Comparison of ENCODE assay signal across 24 cellular contexts in genomic region chr15:79016527-79017170, GRCh38.
DNase-seq lines count a peak whose midpoint lies in the region; ATAC-seq and TF ChIP-seq lines count a peak whose summit lies in the region.
"Had no signal": no experiment of that assay in that cellular context is flagged by ENCODE, and none has a peak within 500 bp of the region (broad histone marks: within the 10 kb centered on the region; RNA-seq: fewer than 3 reads in every experiment).

No MANE protein-coding gene starts in this region.

- no peaks in the 10 kb centered on the region for H3K36me3 Mint-ChIP-seq in activated B cell treated with CpG ODN at 0.5 μM for 24 hours (ENCODE audit: low read depth)
- H3K36me3 Mint-ChIP-seq: CD8-positive, alpha-beta memory T cell had no signal

- no peak for TF ChIP-seq CTCF in activated B cell treated with CpG ODN at 0.5 μM for 24 hours (IDR thresholded peaks at IDR 0.05)

- H4K8ac ChIP-seq in mesenchymal stem cell (ENCODE audit: low read length) = no peak overlapping the region

- no peak overlapping the region for H2BK5ac ChIP-seq in mesenchymal stem cell (ENCODE audit: low read depth, low read length, poor library complexity, severe bottlenecking)

- H3K36me3 ChIP-seq in mesenchymal stem cell (ENCODE audit: control insufficient read depth in 1 of 2, insufficient read depth in 2 of 2, low read depth in 1 of 2, low read length in 2 of 2) = no peaks in the 10 kb centered on the region

- no peak overlapping the region for H3K4me3 ChIP-seq in mesenchymal stem cell (ENCODE audit: insufficient read depth in 1 of 2, low read depth in 1 of 2, low read length in 2 of 2)

- peaks cover 32% of the 10 kb centered on the region for H3K4me1 Mint-ChIP-seq in activated B cell treated with CpG ODN at 0.5 μM for 24 hours
- H3K4me1 Mint-ChIP-seq: CD8-positive, alpha-beta memory T cell had no signal

- H2BK120ac ChIP-seq in mesenchymal stem cell (ENCODE audit: low read depth, low read length) = no peak overlapping the region

- ATAC-seq in activated B cell treated with CpG ODN at 0.5 μM for 24 hours (ENCODE audit: low read depth) (peak; percentile 29), GM18870 (IDR thresholded peaks at IDR 0.05; ENCODE audit: unreplicated experiment) (no peak), HG03045 (IDR thresholded peaks at IDR 0.05; ENCODE audit: unreplicated experiment) (no peak), GM19455 (IDR thresholded peaks at IDR 0.05; ENCODE audit: unreplicated experiment) (no peak)
- ATAC-seq: HCT116, HepG2, PC-3, SK-N-SH treated with all-trans-retinoic acid at 6 μM for 48 hours had no signal

- no peak overlapping the region for H3K4me2 ChIP-seq in mesenchymal stem cell (ENCODE audit: low read length, poor library complexity, severe bottlenecking)

- H3K9ac ChIP-seq in mesenchymal stem cell (ENCODE audit: low read length) = no peak overlapping the region

- intact Hi-C loops in activated B cell treated with CpG ODN at 0.5 μM for 24 hours (cut with micrococcal nuclease) = no loop called here

- H3K9me3 ChIP-seq in mesenchymal stem cell (ENCODE audit: control insufficient read depth, low read length) = no peaks in the 10 kb centered on the region

- no peak overlapping the region for H4K91ac ChIP-seq in mesenchymal stem cell (ENCODE audit: low read length)

- DNase-seq in activated B cell treated with CpG ODN at 0.5 μM for 24 hours = no peak
- DNase-seq in mesenchymal stem cell = no peak
- no peak for DNase-seq in activated CD4-positive, CD25-positive, alpha-beta regulatory T cell (lab: John Stamatoyannopoulos, UW)
- DNase-seq: Calu3; CD8-positive, alpha-beta memory T cell; DMS153; KBM-7; MM.1S; NCI-H1048; NCI-H1417 treated with DMSO at 0.1 percent for 48 hours; NCI-H187; NCI-H446; NCI-H526; PC-3 had no signal

- no peaks in the 10 kb centered on the region for H3K79me1 ChIP-seq in mesenchymal stem cell (replicated peaks; ENCODE audit: low read length, poor library complexity, severe bottlenecking)

- POLR2A ChIA-PET in activated B cell treated with CpG ODN at 0.5 μM for 24 hours (lab: Charles Lee) = interaction anchor here (0.6 to 3.9 kb wide), 4 partner anchors 9 to 260 kb away, joined by 3 to 18 read pairs (median 4); no protein-coding TSS in a partner anchor

- H3K4me1 ChIP-seq in mesenchymal stem cell (ENCODE audit: control insufficient read depth, insufficient read depth, low read depth, low read length) = no peaks in the 10 kb centered on the region

- H3K27me3 Mint-ChIP-seq in activated B cell treated with CpG ODN at 0.5 μM for 24 hours = no peaks in the 10 kb centered on the region

- WGBS in mesenchymal stem cell = 80% methylated on average over 10 of the region's 10 CpGs

- H3K27ac ChIP-seq in mesenchymal stem cell (ENCODE audit: low read length, poor library complexity, severe bottlenecking) = no peak overlapping the region
- H3K27ac ChIP-seq: C4-2B, HL-60, RWPE1 had no signal

- peak overlapping the region; percentile 76 for H3K4me3 Mint-ChIP-seq in activated B cell treated with CpG ODN at 0.5 μM for 24 hours
- H3K4me3 Mint-ChIP-seq: CD8-positive, alpha-beta memory T cell had no signal

- no peak overlapping the region for H3K14ac ChIP-seq in mesenchymal stem cell (ENCODE audit: low read length in 2 of 2)

- TF ChIP-seq POLR2A in GM19193 (IDR thresholded peaks at IDR 0.05; ENCODE audit: extremely low read depth, insufficient read depth, insufficient read length) = peak; percentile 15

- no peaks in the 10 kb centered on the region for H3K9me3 Mint-ChIP-seq in activated B cell treated with CpG ODN at 0.5 μM for 24 hours
- H3K9me3 Mint-ChIP-seq: CD8-positive, alpha-beta memory T cell had no signal

- peak overlapping the region in 1 of 2 experiments; percentile 52 for H3K23ac ChIP-seq in mesenchymal stem cell (ENCODE audit: low read length in 2 of 2)

- H2AFZ ChIP-seq in mesenchymal stem cell (ENCODE audit: low read depth, low read length) = no peak overlapping the region

- no peak overlapping the region for H3K4ac ChIP-seq in mesenchymal stem cell (ENCODE audit: low read depth in 1 of 2, low read length in 2 of 2)

- peaks cover 0 to 15% of the 10 kb centered on the region in 2 experiments for H3K27me3 ChIP-seq in mesenchymal stem cell (ENCODE audit: control insufficient read depth in 1 of 2, insufficient read depth in 1 of 2, low read length in 2 of 2)

- CTCF ChIA-PET in activated B cell treated with CpG ODN at 0.5 μM for 24 hours (lab: Charles Lee) = no interaction called here

- H3K18ac ChIP-seq in mesenchymal stem cell (ENCODE audit: low read depth in 1 of 2, low read length in 2 of 2) = no peak overlapping the region

- H2BK15ac ChIP-seq in mesenchymal stem cell (ENCODE audit: low read depth, poor library complexity, severe bottlenecking) = peak overlapping the region; percentile 32

- no peak overlapping the region for H2AK5ac ChIP-seq in mesenchymal stem cell (ENCODE audit: low read length, severe bottlenecking)

- no peak overlapping the region for H2BK12ac ChIP-seq in mesenchymal stem cell (ENCODE audit: low read length in 2 of 2)

- H3K27ac Mint-ChIP-seq in activated B cell treated with CpG ODN at 0.5 μM for 24 hours = peak overlapping the region; percentile 67
- H3K27ac Mint-ChIP-seq: CD8-positive, alpha-beta memory T cell had no signal
